In the genomic region with DNA sequence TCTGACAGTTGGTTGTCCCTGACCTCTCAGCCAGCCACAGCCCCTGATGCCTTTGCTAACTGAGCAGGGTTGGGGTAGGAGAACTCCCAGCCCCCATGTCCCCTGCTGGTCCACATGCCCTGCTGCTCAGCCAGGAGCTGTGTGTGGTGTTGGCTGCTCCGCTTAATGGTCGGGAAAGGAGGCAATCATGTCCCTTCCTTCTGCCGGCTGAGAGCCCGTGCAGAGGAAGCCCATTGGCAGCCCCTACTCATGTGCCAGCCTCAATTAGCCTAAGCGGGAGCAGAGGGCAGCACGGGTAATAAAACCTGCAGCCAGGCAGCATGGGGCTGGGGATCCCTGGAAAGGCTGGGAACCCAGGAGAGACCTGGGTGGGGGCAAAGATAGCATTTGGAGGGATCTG, we compare ENCODE assay signal across 19 cellular contexts.
A peak's percentile ranks its signal among the peaks of the same experiment; 100 is the strongest.
DNase-seq lines count a peak whose midpoint lies in the region; ATAC-seq and TF ChIP-seq lines count a peak whose summit lies in the region.
"Had no signal": no experiment of that assay in that cellular context is flagged by ENCODE, and none has a peak within 500 bp of the region (broad histone marks: within the 10 kb centered on the region; RNA-seq: fewer than 3 reads in every experiment).

No MANE protein-coding gene starts in this region.

- no peak overlapping the region for H3K23ac ChIP-seq in trophoblast cell (ENCODE audit: low read length)

- WGBS in GM23248 (ENCODE audit: low coverage in 1 of 2, low lambda C conversion rate in 2 of 2, missing lambda C conversion rate in 2 of 2), 2 experiments = 8 to 22% methylated on average over 5 to 6 of the region's 6 CpGs
- 82% methylated on average over 6 of the region's 6 CpGs for WGBS in hepatocyte (ENCODE audit: low lambda C conversion rate, missing lambda C conversion rate)
- no CpG with 5 or more reads among the region's 6 CpGs for WGBS in trophoblast cell (ENCODE audit: extremely low coverage, insufficient coverage, insufficient read length)

- H2BK12ac ChIP-seq in trophoblast cell (ENCODE audit: low read length) = no peak overlapping the region

- H3K9ac ChIP-seq in GM23248 (no peak overlapping the region), trophoblast cell (ENCODE audit: low read length) (no peak overlapping the region)
- H3K9ac ChIP-seq: parathyroid adenoma had no signal

- H2BK5ac ChIP-seq in trophoblast cell (ENCODE audit: low read depth, low read length, poor library complexity) = no peak overlapping the region

- H4K20me1 ChIP-seq in GM23248 (ENCODE audit: insufficient read depth) (no peaks in the 10 kb centered on the region), hepatocyte (ENCODE audit: insufficient read depth, poor library complexity, severe bottlenecking) (no peaks in the 10 kb centered on the region)

- no peaks in the 10 kb centered on the region for H3K36me3 ChIP-seq in GM23248 (ENCODE audit: low read depth)
- H3K36me3 ChIP-seq in hepatocyte (replicated peaks; ENCODE audit: insufficient read depth, low read depth) = no peaks in the 10 kb centered on the region
- H3K36me3 ChIP-seq in trophoblast cell (ENCODE audit: control insufficient read depth in 1 of 2, insufficient read depth in 2 of 2, low read length in 2 of 2) = no peaks in the 10 kb centered on the region
- H3K36me3 ChIP-seq: heart right ventricle, thyroid gland had no signal

- H3K4me3 ChIP-seq in GM23248 (no peak overlapping the region), hepatocyte (no peak overlapping the region), trophoblast cell (ENCODE audit: low read depth, low read length) (no peak overlapping the region)
- H3K4me3 ChIP-seq: heart right ventricle, thyroid gland had no signal

- H3K27me3 ChIP-seq in GM23248 (replicated peaks; ENCODE audit: insufficient read depth) (peaks cover 10% of the 10 kb centered on the region), hepatocyte (no peaks in the 10 kb centered on the region), trophoblast cell (ENCODE audit: insufficient read depth, low read length) (no peaks in the 10 kb centered on the region)
- H3K27me3 ChIP-seq: thyroid gland had no signal

- H3K9me3 ChIP-seq in GM23248 (ENCODE audit: low read depth) (no peaks in the 10 kb centered on the region), hepatocyte (ENCODE audit: low read depth) (no peaks in the 10 kb centered on the region), trophoblast cell (ENCODE audit: insufficient read depth, low read depth, low read length) (peaks cover 3% of the 10 kb centered on the region)
- H3K9me3 ChIP-seq: thyroid gland had no signal

- H3K14ac ChIP-seq in trophoblast cell (ENCODE audit: low read length) = no peak overlapping the region

- DNase-seq in GM23248 (no peak), NCI-H2227 (lab: John Stamatoyannopoulos, UW; ENCODE audit: unreplicated experiment) (peak; percentile 39), hepatocyte (ENCODE audit: low spot score) (no peak), trophoblast cell (no peak), GM19240 (ENCODE audit: insufficient read length, low spot score) (no peak), NCI-H2081 (lab: John Stamatoyannopoulos, UW) (no peak)
- DNase-seq in activated naive CD4-positive, alpha-beta T cell treated with Interleukin-2 at 50 U/mL for 16 hours = no peak
- DNase-seq: activated CD4-positive, alpha-beta T cell treated with anti-CD3 and anti-CD28 coated beads, Interleukin-2, amount 50 U/mL, for 48 hours; activated effector memory CD4-positive, alpha-beta T cell treated with anti-CD3 and anti-CD28 coated beads, Interleukin-2, amount 50 U/mL, for 16 hours; CD8-positive, alpha-beta memory T cell; cortex of kidney; NCI-H1694 treated with DMSO at 0.1 percent for 48 hours; stimulated activated CD4-positive, alpha-beta T cell treated with anti-CD3 and anti-CD28 coated beads, Interleukin-2, amount 100 ng/mL, for 24 hours; stimulated activated naive CD4-positive, alpha-beta T cell had no signal

- H3K4ac ChIP-seq in trophoblast cell (ENCODE audit: low read depth, low read length) = no peak overlapping the region

- H3K9me2 ChIP-seq in GM23248 (ENCODE audit: insufficient read depth) = no peaks in the 10 kb centered on the region
- no peaks in the 10 kb centered on the region for H3K9me2 ChIP-seq in hepatocyte (replicated peaks; ENCODE audit: insufficient read depth)

- no peak overlapping the region for H2AK5ac ChIP-seq in trophoblast cell (ENCODE audit: low read length)

- no peak for TF ChIP-seq CTCF in hepatocyte (IDR thresholded peaks at IDR 0.05; ENCODE audit: poor library complexity)

- H3F3A ChIP-seq in GM23248 (ENCODE audit: insufficient read depth) = no peaks in the 10 kb centered on the region

- H2AFZ ChIP-seq in GM23248 = peak overlapping the region; percentile 65
- peak overlapping the region; percentile 54 for H2AFZ ChIP-seq in hepatocyte
- H2AFZ ChIP-seq in trophoblast cell (ENCODE audit: insufficient read depth, low read length, poor library complexity) = peak overlapping the region; percentile 5
- H2AFZ ChIP-seq: parathyroid adenoma had no signal

- peak overlapping the region; percentile 23 for H4K12ac ChIP-seq in trophoblast cell (ENCODE audit: low read depth, low read length)

- H2BK120ac ChIP-seq in trophoblast cell (ENCODE audit: insufficient read depth, low read length, poor library complexity) = no peak overlapping the region

- H3K4me1 ChIP-seq in GM23248 (ENCODE audit: insufficient read depth) = no peaks in the 10 kb centered on the region
- no peaks in the 10 kb centered on the region for H3K4me1 ChIP-seq in hepatocyte (ENCODE audit: insufficient read depth)
- peaks cover 5 to 8% of the 10 kb centered on the region in 2 experiments for H3K4me1 ChIP-seq in trophoblast cell (ENCODE audit: control insufficient read depth in 1 of 2, insufficient read depth in 2 of 2, low read length in 2 of 2)
- H3K4me1 ChIP-seq: parathyroid adenoma, thyroid gland had no signal

- in situ Hi-C loops in GM23248 (cut with MboI) = no loop called here

- H3K79me1 ChIP-seq in trophoblast cell (ENCODE audit: low read length) = no peaks in the 10 kb centered on the region

- H3K79me2 ChIP-seq in GM23248 (ENCODE audit: insufficient read depth) = no peaks in the 10 kb centered on the region
- no peaks in the 10 kb centered on the region for H3K79me2 ChIP-seq in hepatocyte
- no peaks in the 10 kb centered on the region for H3K79me2 ChIP-seq in trophoblast cell (ENCODE audit: control insufficient read depth, insufficient read depth, low read length, poor library complexity)
- H3K79me2 ChIP-seq: parathyroid adenoma had no signal

- H3K18ac ChIP-seq in trophoblast cell (ENCODE audit: low read length) = no peak overlapping the region

- no peak overlapping the region for H3K27ac ChIP-seq in GM23248
- no peak overlapping the region for H3K27ac ChIP-seq in hepatocyte
- H3K27ac ChIP-seq in trophoblast cell (ENCODE audit: low read depth, low read length) = no peak overlapping the region
- H3K27ac ChIP-seq: heart right ventricle, parathyroid adenoma, thyroid gland, VCaP had no signal

- ATAC-seq in GM19324 (IDR thresholded peaks at IDR 0.05; ENCODE audit: low FRiP score, unreplicated experiment) = no peak

- no peak overlapping the region for H4K91ac ChIP-seq in trophoblast cell (ENCODE audit: low read depth, low read length)

- H3K4me2 ChIP-seq in GM23248 (ENCODE audit: unreplicated experiment) (no peak overlapping the region), hepatocyte (no peak overlapping the region), trophoblast cell (ENCODE audit: low read length) (no peak overlapping the region)

- peak overlapping the region; percentile 5 for H4K8ac ChIP-seq in trophoblast cell (ENCODE audit: low read depth, low read length)

Comparison
In these comparisons a context has a peak if more than half of its experiments do, and no peak if none do; other contexts are left out.
1. H2AFZ ChIP-seq: peak in every context shown above with its lines; median percentile 65 in GM23248; 54 in hepatocyte; 5 in trophoblast cell.